In the genomic region with DNA sequence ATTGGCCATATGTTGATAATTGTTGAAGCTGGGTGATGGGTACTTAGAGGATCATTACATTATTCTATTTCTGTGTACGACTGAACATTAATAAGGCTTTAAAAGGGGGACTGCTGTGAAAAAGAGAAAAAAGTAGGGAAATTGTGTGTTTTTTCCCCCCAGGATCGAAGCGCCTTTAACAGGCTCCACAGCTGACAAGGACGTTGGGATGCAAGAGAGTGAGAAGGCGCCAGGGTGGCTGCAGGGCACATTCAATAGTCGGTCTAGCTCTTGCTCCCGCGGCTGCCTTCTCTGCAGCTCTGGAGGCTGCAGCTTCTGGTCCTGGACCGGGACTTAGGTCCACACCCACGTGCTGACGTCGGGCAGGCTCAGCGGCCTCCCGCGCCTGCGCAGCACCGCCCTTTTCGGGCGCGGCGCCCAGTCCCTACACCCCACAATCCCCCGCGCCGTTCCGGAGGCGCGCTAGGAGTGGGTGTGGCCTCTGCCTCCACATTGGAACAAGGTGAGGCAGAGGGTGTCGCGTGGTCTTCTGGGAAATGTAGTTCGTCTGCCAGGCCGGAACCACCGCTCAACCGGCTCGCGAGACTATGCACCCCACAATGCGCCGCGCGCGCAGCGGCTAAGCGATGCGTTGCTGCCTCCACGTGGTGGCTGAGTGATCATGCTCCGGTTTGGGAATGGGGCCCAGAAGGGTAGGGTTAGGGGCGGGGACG, we compare ENCODE assay signal across 1 cellular context.
TF ChIP-seq lines count a peak whose summit lies in the region.

No MANE protein-coding gene starts in this region.

TF ChIP-seq in SK-N-SH, 30 proteins besides CTCF, POLR2A, EP300 and RAD21 (continued from another document):
- TF ChIP-seq, protein P1, sequence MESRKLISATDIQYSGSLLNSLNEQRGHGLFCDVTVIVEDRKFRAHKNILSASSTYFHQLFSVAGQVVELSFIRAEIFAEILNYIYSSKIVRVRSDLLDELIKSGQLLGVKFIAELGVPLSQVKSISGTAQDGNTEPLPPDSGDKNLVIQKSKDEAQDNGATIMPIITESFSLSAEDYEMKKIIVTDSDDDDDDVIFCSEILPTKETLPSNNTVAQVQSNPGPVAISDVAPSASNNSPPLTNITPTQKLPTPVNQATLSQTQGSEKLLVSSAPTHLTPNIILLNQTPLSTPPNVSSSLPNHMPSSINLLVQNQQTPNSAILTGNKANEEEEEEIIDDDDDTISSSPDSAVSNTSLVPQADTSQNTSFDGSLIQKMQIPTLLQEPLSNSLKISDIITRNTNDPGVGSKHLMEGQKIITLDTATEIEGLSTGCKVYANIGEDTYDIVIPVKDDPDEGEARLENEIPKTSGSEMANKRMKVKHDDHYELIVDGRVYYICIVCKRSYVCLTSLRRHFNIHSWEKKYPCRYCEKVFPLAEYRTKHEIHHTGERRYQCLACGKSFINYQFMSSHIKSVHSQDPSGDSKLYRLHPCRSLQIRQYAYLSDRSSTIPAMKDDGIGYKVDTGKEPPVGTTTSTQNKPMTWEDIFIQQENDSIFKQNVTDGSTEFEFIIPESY (IDR thresholded peaks at IDR 0.05; ENCODE audit: borderline replicate concordance, low read depth): peak; percentile 97
- TF ChIP-seq CHD2 (IDR thresholded peaks at IDR 0.05; ENCODE audit: low read length, partially characterized antibody) (peak; percentile 99), JUND (IDR thresholded peaks at IDR 0.05) (no peak), RFX5 (IDR thresholded peaks at IDR 0.05; ENCODE audit: low read length) (peak; percentile 51; the same call in 1 of the 2 replicates), GATA2 (CRISPR knock-in tag; IDR thresholded peaks at IDR 0.05) (no peak), MEF2A (IDR thresholded peaks at IDR 0.05; ENCODE audit: borderline replicate concordance, low read depth) (no peak), EZH2phosphoT487 (IDR thresholded peaks at IDR 0.05; ENCODE audit: borderline replicate concordance, low read depth) (no peak), NFIC (IDR thresholded peaks at IDR 0.05; ENCODE audit: borderline replicate concordance) (peak; percentile 71), FOXM1 (IDR thresholded peaks at IDR 0.05; ENCODE audit: low read depth) (no peak), GABPA (IDR thresholded peaks at IDR 0.05; ENCODE audit: low read depth) (peak; percentile 67), FOSL2 (IDR thresholded peaks at IDR 0.05; ENCODE audit: borderline replicate concordance, low read depth) (no peak), TCF12 (IDR thresholded peaks at IDR 0.05) (no peak), TAF1 (IDR thresholded peaks at IDR 0.05; ENCODE audit: borderline replicate concordance, low read depth, low read length) (peak; percentile 93), ELF1 (IDR thresholded peaks at IDR 0.05) (peak; percentile 90), MXI1 (IDR thresholded peaks at IDR 0.05; ENCODE audit: low read depth, low read length) (peak; percentile 94)
- TF ChIP-seq, protein P2, sequence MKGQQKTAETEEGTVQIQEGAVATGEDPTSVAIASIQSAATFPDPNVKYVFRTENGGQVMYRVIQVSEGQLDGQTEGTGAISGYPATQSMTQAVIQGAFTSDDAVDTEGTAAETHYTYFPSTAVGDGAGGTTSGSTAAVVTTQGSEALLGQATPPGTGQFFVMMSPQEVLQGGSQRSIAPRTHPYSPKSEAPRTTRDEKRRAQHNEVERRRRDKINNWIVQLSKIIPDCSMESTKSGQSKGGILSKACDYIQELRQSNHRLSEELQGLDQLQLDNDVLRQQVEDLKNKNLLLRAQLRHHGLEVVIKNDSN (IDR thresholded peaks at IDR 0.05; ENCODE audit: borderline replicate concordance, low read depth): peak; percentile 61; the same call in 1 of the 2 replicates
- TF ChIP-seq, protein P3, sequence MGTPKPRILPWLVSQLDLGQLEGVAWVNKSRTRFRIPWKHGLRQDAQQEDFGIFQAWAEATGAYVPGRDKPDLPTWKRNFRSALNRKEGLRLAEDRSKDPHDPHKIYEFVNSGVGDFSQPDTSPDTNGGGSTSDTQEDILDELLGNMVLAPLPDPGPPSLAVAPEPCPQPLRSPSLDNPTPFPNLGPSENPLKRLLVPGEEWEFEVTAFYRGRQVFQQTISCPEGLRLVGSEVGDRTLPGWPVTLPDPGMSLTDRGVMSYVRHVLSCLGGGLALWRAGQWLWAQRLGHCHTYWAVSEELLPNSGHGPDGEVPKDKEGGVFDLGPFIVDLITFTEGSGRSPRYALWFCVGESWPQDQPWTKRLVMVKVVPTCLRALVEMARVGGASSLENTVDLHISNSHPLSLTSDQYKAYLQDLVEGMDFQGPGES (IDR thresholded peaks at IDR 0.05; ENCODE audit: low read depth, low read length): no peak
- TF ChIP-seq, protein P4, sequence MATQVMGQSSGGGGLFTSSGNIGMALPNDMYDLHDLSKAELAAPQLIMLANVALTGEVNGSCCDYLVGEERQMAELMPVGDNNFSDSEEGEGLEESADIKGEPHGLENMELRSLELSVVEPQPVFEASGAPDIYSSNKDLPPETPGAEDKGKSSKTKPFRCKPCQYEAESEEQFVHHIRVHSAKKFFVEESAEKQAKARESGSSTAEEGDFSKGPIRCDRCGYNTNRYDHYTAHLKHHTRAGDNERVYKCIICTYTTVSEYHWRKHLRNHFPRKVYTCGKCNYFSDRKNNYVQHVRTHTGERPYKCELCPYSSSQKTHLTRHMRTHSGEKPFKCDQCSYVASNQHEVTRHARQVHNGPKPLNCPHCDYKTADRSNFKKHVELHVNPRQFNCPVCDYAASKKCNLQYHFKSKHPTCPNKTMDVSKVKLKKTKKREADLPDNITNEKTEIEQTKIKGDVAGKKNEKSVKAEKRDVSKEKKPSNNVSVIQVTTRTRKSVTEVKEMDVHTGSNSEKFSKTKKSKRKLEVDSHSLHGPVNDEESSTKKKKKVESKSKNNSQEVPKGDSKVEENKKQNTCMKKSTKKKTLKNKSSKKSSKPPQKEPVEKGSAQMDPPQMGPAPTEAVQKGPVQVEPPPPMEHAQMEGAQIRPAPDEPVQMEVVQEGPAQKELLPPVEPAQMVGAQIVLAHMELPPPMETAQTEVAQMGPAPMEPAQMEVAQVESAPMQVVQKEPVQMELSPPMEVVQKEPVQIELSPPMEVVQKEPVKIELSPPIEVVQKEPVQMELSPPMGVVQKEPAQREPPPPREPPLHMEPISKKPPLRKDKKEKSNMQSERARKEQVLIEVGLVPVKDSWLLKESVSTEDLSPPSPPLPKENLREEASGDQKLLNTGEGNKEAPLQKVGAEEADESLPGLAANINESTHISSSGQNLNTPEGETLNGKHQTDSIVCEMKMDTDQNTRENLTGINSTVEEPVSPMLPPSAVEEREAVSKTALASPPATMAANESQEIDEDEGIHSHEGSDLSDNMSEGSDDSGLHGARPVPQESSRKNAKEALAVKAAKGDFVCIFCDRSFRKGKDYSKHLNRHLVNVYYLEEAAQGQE (IDR thresholded peaks at IDR 0.05; ENCODE audit: low read depth, low read length): peak; percentile 66
- TF ChIP-seq, protein P5, sequence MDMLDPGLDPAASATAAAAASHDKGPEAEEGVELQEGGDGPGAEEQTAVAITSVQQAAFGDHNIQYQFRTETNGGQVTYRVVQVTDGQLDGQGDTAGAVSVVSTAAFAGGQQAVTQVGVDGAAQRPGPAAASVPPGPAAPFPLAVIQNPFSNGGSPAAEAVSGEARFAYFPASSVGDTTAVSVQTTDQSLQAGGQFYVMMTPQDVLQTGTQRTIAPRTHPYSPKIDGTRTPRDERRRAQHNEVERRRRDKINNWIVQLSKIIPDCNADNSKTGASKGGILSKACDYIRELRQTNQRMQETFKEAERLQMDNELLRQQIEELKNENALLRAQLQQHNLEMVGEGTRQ (IDR thresholded peaks at IDR 0.05; ENCODE audit: borderline replicate concordance, low read depth, low read length): peak; percentile 48
- TF ChIP-seq, protein P6, sequence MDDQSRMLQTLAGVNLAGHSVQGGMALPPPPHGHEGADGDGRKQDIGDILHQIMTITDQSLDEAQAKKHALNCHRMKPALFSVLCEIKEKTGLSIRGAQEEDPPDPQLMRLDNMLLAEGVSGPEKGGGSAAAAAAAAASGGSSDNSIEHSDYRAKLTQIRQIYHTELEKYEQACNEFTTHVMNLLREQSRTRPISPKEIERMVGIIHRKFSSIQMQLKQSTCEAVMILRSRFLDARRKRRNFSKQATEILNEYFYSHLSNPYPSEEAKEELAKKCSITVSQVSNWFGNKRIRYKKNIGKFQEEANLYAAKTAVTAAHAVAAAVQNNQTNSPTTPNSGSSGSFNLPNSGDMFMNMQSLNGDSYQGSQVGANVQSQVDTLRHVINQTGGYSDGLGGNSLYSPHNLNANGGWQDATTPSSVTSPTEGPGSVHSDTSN (IDR thresholded peaks at IDR 0.05): no peak
